ENCODE assay signal across 9 cellular contexts in genomic region chr4:123352240-123352945, GRCh38. TPM values are rescaled to one million over a fixed set of nuclear protein-coding genes. Genes with fewer than 3 reads are reported as not detected.
DNase-seq lines count a peak whose midpoint lies in the region; ATAC-seq and TF ChIP-seq lines count a peak whose summit lies in the region.
"Had no signal": no experiment of that assay in that cellular context is flagged by ENCODE, and none has a peak within 500 bp of the region (broad histone marks: within the 10 kb centered on the region; RNA-seq: fewer than 3 reads in every experiment).

No MANE protein-coding gene starts in this region.

- H3K27ac ChIP-seq in RWPE1 (peak overlapping the region; percentile 17; the same call in 1 of the 2 replicates), ovary (no peak overlapping the region)

- TF ChIP-seq CTCF in RWPE1 (conservative IDR thresholded peaks at IDR 0.05; ENCODE audit: low read depth) (no peak), fibroblast of the aortic adventitia (IDR thresholded peaks at IDR 0.05; ENCODE audit: insufficient read depth, low read length) (no peak), retinal pigment epithelial cell (conservative IDR thresholded peaks at IDR 0.05; ENCODE audit: low read depth, low read length) (no peak), ovary (IDR thresholded peaks at IDR 0.05) (no peak)

- POLR2A ChIA-PET in RWPE1 (lab: Yijun Ruan, JAX; ENCODE audit: low non-redundant PET) = interaction anchor here (0.5 kb wide), 1 partner anchor 13 kb away, joined by 3 read pairs; no protein-coding TSS in a partner anchor

- intact Hi-C loops in ovary (cut with DNase I) = no loop called here

- H3K27me3 ChIP-seq in ovary = no peaks in the 10 kb centered on the region
- H3K27me3 ChIP-seq: transverse colon had no signal

- CTCF ChIA-PET in RWPE1 (lab: Yijun Ruan, JAX) = interaction anchor here (0.7 kb wide), 2 partner anchors 71 to 253 kb away, joined by 3 to 4 read pairs; no protein-coding TSS in a partner anchor

- peaks cover 9% of the 10 kb centered on the region for H3K27me3 Mint-ChIP-seq in stimulated activated naive CD8-positive, alpha-beta T cell treated with anti-CD3 and anti-CD28 coated beads, Interleukin-15, amount 100 ng/mL, for 72 hours

- H3K9me3 Mint-ChIP-seq in stimulated activated naive CD8-positive, alpha-beta T cell treated with anti-CD3 and anti-CD28 coated beads, Interleukin-15, amount 100 ng/mL, for 72 hours = no peaks in the 10 kb centered on the region

- DNase-seq in RWPE1 (ENCODE audit: low spot score) (peak; percentile 75), fibroblast of the aortic adventitia (ENCODE audit: low read depth) (peak; percentile 80), retinal pigment epithelial cell (ENCODE audit: low read depth) (peak; percentile 85), EL (no peak), ovary (no peak)
- no peak for DNase-seq in stimulated activated naive CD8-positive, alpha-beta T cell treated with anti-CD3 and anti-CD28 coated beads, Interleukin-15, amount 100 ng/mL, for 72 hours
- DNase-seq: transverse colon had no signal

- WGBS in ovary, 3 donors = 12 to 17% (median 16%) methylated on average over 6 of the region's 6 CpGs

- peaks cover 1% of the 10 kb centered on the region for H3K4me1 ChIP-seq in ovary (ENCODE audit: insufficient read depth)

- peak; percentile 45 for ATAC-seq in GM18502 (IDR thresholded peaks at IDR 0.05; ENCODE audit: poor library complexity, unreplicated experiment)
- ATAC-seq in stimulated activated naive CD8-positive, alpha-beta T cell treated with anti-CD3 and anti-CD28 coated beads, Interleukin-15, amount 100 ng/mL, for 72 hours = no peak
- ATAC-seq in HG03097 (IDR thresholded peaks at IDR 0.05; ENCODE audit: low FRiP score, unreplicated experiment) = no peak

- TF ChIP-seq EP300 in ovary (IDR thresholded peaks at IDR 0.05) = no peak

- H3K4me3 Mint-ChIP-seq in stimulated activated naive CD8-positive, alpha-beta T cell treated with anti-CD3 and anti-CD28 coated beads, Interleukin-15, amount 100 ng/mL, for 72 hours = no peak overlapping the region

- peaks cover 11% of the 10 kb centered on the region for H3K4me1 Mint-ChIP-seq in stimulated activated naive CD8-positive, alpha-beta T cell treated with anti-CD3 and anti-CD28 coated beads, Interleukin-15, amount 100 ng/mL, for 72 hours

- no peak for TF ChIP-seq POLR2A in ovary (IDR thresholded peaks at IDR 0.05)

- no peak overlapping the region for H3K4me3 ChIP-seq in fibroblast of the aortic adventitia (ENCODE audit: low read depth, low read length)
- H3K4me3 ChIP-seq in retinal pigment epithelial cell (ENCODE audit: low read length) = no peak overlapping the region
- H3K4me3 ChIP-seq in ovary = no peak overlapping the region
- H3K4me3 ChIP-seq: transverse colon had no signal

- H3K27ac Mint-ChIP-seq in stimulated activated naive CD8-positive, alpha-beta T cell treated with anti-CD3 and anti-CD28 coated beads, Interleukin-15, amount 100 ng/mL, for 72 hours = no peak overlapping the region

- no peaks in the 10 kb centered on the region for H3K36me3 ChIP-seq in ovary
- H3K36me3 ChIP-seq: transverse colon had no signal

- no peaks in the 10 kb centered on the region for H3K9me3 ChIP-seq in ovary
- H3K9me3 ChIP-seq: transverse colon had no signal

RNA-seq across cellular contexts. Expression of gene SPRY1, which starts 44.2 kb away (rescaled TPM):
- total RNA-seq in fibroblast of the aortic adventitia (ENCODE audit: low replicate concordance) (33.0 and 44.2 TPM in 2 replicates), ovary (100 to 1,000 TPM in 2 of 7 donors, 10 to 100 TPM in 5; 22.5 to 124 (median 43.5) TPM)
- polyA plus RNA-seq in ovary = 10 to 100 TPM; 31.4 to 45.8 TPM

Comparison
In these comparisons a context has a peak if more than half of its experiments do, and no peak if none do; other contexts are left out.
1. DNase-seq: peak in RWPE1 (single experiment), fibroblast of the aortic adventitia (single experiment) and retinal pigment epithelial cell (single experiment); none in EL (single experiment), stimulated activated naive CD8-positive, alpha-beta T cell treated with anti-CD3 and anti-CD28 coated beads, Interleukin-15, amount 100 ng/mL, for 72 hours (0 of 2) and ovary (0 of 5).